9 cellular contexts compared by ENCODE assay signal in genomic region chr6:53302678-53303360, GRCh38. TPM values are rescaled to one million over a fixed set of nuclear protein-coding genes. Genes with fewer than 3 reads are reported as not detected.
DNase-seq lines count a peak whose midpoint lies in the region; ATAC-seq and TF ChIP-seq lines count a peak whose summit lies in the region.
"Had no signal": no experiment of that assay in that cellular context is flagged by ENCODE, and none has a peak within 500 bp of the region (broad histone marks: within the 10 kb centered on the region; RNA-seq: fewer than 3 reads in every experiment).

No MANE protein-coding gene starts in this region.

- no peaks in the 10 kb centered on the region for H3K27me3 Mint-ChIP-seq in activated naive CD4-positive, alpha-beta T cell treated with anti-CD3 and anti-CD28 coated beads for 36 hours (ENCODE audit: low read depth)
- H3K27me3 Mint-ChIP-seq in type B pancreatic cell, result no peaks in the 10 kb centered on the region

- H3K4me1 ChIP-seq in adipocyte (ENCODE audit: control insufficient read depth, insufficient read depth, low read length), result peaks cover 76% of the 10 kb centered on the region

- H3K36me3 Mint-ChIP-seq in activated naive CD4-positive, alpha-beta T cell treated with anti-CD3 and anti-CD28 coated beads for 36 hours (ENCODE audit: low read depth), result no peaks in the 10 kb centered on the region
- H3K36me3 Mint-ChIP-seq in type B pancreatic cell, result peaks cover 11% of the 10 kb centered on the region

- no peaks in the 10 kb centered on the region for H3K9me3 ChIP-seq in adipocyte (ENCODE audit: control insufficient read depth, low read length)

- H3K4me3 ChIP-seq in adipocyte (ENCODE audit: low read length), result peak overlapping the region; percentile 44

- peak overlapping the region; percentile 73 for H3K9ac ChIP-seq in adipocyte (ENCODE audit: low read length)

- ATAC-seq in GM18861 (IDR thresholded peaks at IDR 0.05; ENCODE audit: unreplicated experiment) (no peak), HG03039 (IDR thresholded peaks at IDR 0.05; ENCODE audit: unreplicated experiment) (no peak)

- no peak for TF ChIP-seq CTCF in type B pancreatic cell (conservative IDR thresholded peaks at IDR 0.05)

- intact Hi-C loops in activated naive CD4-positive, alpha-beta T cell treated with anti-CD3 and anti-CD28 coated beads for 36 hours (cut with micrococcal nuclease), result loop anchor here (1.0 to 10.0 kb wide), 7 partner anchors 12 to 908 kb away; partner anchors contain the start of genes LRRC1 and TRAM2

- no peaks in the 10 kb centered on the region for H3K27me3 ChIP-seq in adipocyte (replicated peaks; ENCODE audit: control insufficient read depth, insufficient read depth, low read length)

- peaks cover 14% of the 10 kb centered on the region for H3K36me3 ChIP-seq in adipocyte (ENCODE audit: control insufficient read depth, insufficient read depth, low read length, severe bottlenecking)

- H3K4me1 Mint-ChIP-seq in activated naive CD4-positive, alpha-beta T cell treated with anti-CD3 and anti-CD28 coated beads for 36 hours (ENCODE audit: low read depth), result peaks cover 76% of the 10 kb centered on the region
- peaks cover 53% of the 10 kb centered on the region for H3K4me1 Mint-ChIP-seq in type B pancreatic cell (ENCODE audit: unreplicated experiment)

- no peak for DNase-seq in activated naive CD4-positive, alpha-beta T cell treated with anti-CD3 and anti-CD28 coated beads for 36 hours
- DNase-seq in activated naive CD4-positive, alpha-beta T cell treated with Interleukin-2 at 50 U/mL for 16 hours, result no peak
- peak; percentile 68 for DNase-seq in adipocyte (ENCODE audit: low read depth)
- peak; percentile 88 for DNase-seq in iris pigment epithelial cell (ENCODE audit: low read depth)
- DNase-seq in type B pancreatic cell (ENCODE audit: extremely low spot score, unreplicated experiment), result no peak
- DNase-seq in MV-4-11 (lab: John Stamatoyannopoulos, UW), result no peak
- DNase-seq: NCI-H1694 treated with DMSO at 0.1 percent for 48 hours had no signal

- H3K4me3 Mint-ChIP-seq in activated naive CD4-positive, alpha-beta T cell treated with anti-CD3 and anti-CD28 coated beads for 36 hours, result peak overlapping the region; percentile 28
- H3K4me3 Mint-ChIP-seq in type B pancreatic cell, result peak overlapping the region; percentile 19

- H3K9me3 Mint-ChIP-seq in activated naive CD4-positive, alpha-beta T cell treated with anti-CD3 and anti-CD28 coated beads for 36 hours, result no peaks in the 10 kb centered on the region
- no peaks in the 10 kb centered on the region for H3K9me3 Mint-ChIP-seq in type B pancreatic cell

- H3K27ac Mint-ChIP-seq in activated naive CD4-positive, alpha-beta T cell treated with anti-CD3 and anti-CD28 coated beads for 36 hours, result peak overlapping the region; percentile 48
- H3K27ac Mint-ChIP-seq in type B pancreatic cell, result peak overlapping the region; percentile 76

- CTCF ChIA-PET in activated naive CD4-positive, alpha-beta T cell treated with anti-CD3 and anti-CD28 coated beads for 36 hours (lab: Charles Lee), result interaction anchor here (0.7 to 2.0 kb wide), 2 partner anchors 9 to 45 kb away, joined by 3 to 8 read pairs; no protein-coding TSS in a partner anchor

RNA-seq across cellular contexts. Expression of gene ELOVL5, which starts 45.9 kb away (rescaled TPM):
- total RNA-seq in activated naive CD4-positive, alpha-beta T cell treated with anti-CD3 and anti-CD28 coated beads for 36 hours, result 100 to 1,000 TPM; 132 to 136 TPM
- 66.3 and 103 TPM in 2 replicates for total RNA-seq in type B pancreatic cell (ENCODE audit: low replicate concordance)

Comparison
In these comparisons a context has a peak if more than half of its experiments do, and no peak if none do; other contexts are left out.
1. DNase-seq: peak in adipocyte (single experiment) and iris pigment epithelial cell (single experiment); none in activated naive CD4-positive, alpha-beta T cell treated with anti-CD3 and anti-CD28 coated beads for 36 hours (single experiment), activated naive CD4-positive, alpha-beta T cell treated with Interleukin-2 at 50 U/mL for 16 hours (single experiment), type B pancreatic cell (single experiment) and MV-4-11 (single experiment).